Comparison of ENCODE assay signal across 1 cellular context in the genomic region with DNA sequence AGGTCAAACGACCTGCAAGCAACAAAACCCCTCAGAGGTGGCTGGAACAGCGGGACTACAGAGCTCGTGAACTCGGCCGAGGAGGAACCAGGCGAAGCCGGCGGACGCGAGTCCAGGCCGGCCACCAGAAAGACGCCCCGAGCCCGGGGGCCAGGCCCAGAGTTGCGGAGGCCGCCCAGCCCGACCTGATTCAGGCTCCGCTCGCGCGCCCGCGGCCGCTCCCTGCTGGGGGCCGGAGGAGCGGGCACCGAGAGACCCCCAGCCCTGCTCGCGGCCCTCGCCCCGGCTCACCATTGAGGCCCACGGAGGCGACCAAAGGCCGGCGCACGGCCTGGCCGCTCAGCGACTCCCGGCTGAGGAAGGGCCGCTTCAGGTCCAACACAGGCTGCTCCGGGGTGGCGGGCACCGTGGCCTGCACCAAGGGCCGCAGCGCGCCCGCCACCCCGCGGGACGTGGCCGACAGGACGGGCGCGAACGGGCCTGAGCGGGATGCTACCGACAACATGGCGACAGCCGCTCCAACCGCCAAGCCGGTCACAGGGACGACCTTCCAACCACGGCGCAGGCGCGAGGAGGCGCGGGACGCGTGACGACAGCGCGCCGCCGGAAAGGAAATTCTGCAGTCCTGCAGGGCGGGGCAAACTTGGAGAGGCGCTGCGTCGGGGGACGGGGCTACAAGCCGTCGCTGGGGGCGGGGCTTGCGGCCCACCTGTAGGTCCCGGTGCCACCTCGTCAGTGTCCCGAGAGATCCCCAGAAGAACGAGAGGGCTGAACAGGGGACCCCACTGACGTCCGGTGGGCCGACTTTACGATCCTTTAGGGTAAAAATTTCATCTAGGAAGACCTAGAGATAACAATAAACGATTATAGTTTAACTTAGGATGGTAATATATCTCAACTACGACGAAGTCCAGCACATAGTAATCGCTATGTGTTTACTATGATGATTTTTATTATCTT.
A peak's percentile ranks its signal among the peaks of the same experiment; 100 is the strongest.
TF ChIP-seq lines count a peak whose summit lies in the region.

A gene (minus strand): TSS at position 538 of the 960 bp plus-strand sequence. CDS start 33 bp downstream, at position 505.

TF ChIP-seq in HepG2, 621 proteins besides CTCF, POLR2A, EP300 and RAD21 (continued from another document):
- TF ChIP-seq, protein P1, sequence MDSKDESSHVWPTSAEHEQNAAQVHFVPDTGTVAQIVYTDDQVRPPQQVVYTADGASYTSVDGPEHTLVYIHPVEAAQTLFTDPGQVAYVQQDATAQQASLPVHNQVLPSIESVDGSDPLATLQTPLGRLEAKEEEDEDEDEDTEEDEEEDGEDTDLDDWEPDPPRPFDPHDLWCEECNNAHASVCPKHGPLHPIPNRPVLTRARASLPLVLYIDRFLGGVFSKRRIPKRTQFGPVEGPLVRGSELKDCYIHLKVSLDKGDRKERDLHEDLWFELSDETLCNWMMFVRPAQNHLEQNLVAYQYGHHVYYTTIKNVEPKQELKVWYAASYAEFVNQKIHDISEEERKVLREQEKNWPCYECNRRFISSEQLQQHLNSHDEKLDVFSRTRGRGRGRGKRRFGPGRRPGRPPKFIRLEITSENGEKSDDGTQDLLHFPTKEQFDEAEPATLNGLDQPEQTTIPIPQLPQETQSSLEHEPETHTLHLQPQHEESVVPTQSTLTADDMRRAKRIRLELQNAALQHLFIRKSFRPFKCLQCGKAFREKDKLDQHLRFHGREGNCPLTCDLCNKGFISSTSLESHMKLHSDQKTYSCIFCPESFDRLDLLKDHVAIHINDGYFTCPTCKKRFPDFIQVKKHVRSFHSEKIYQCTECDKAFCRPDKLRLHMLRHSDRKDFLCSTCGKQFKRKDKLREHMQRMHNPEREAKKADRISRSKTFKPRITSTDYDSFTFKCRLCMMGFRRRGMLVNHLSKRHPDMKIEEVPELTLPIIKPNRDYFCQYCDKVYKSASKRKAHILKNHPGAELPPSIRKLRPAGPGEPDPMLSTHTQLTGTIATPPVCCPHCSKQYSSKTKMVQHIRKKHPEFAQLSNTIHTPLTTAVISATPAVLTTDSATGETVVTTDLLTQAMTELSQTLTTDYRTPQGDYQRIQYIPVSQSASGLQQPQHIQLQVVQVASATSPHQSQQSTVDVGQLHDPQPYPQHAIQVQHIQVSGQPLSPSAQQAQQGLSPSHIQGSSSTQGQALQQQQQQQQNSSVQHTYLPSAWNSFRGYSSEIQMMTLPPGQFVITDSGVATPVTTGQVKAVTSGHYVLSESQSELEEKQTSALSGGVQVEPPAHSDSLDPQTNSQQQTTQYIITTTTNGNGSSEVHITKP (CRISPR knock-in tag; IDR thresholded peaks at IDR 0.05; ENCODE audit: low read depth), result no peak
- 0 out of 2 replicates have a peak, but pooled peaks have one; percentile 46 for TF ChIP-seq CHCHD3 (CRISPR knock-in tag; IDR thresholded peaks at IDR 0.05)
- 0 out of 2 replicates have a peak, but pooled peaks have one; percentile 27 for TF ChIP-seq MAZ (IDR thresholded peaks at IDR 0.05; ENCODE audit: borderline replicate concordance, low read depth, low read length)
- TF ChIP-seq MAZ (CRISPR knock-in tag; IDR thresholded peaks at IDR 0.05; ENCODE audit: low read depth), result peak; percentile 85
- TF ChIP-seq ZNF121 (CRISPR knock-in tag; IDR thresholded peaks at IDR 0.05), result no peak
- TF ChIP-seq, protein P2, sequence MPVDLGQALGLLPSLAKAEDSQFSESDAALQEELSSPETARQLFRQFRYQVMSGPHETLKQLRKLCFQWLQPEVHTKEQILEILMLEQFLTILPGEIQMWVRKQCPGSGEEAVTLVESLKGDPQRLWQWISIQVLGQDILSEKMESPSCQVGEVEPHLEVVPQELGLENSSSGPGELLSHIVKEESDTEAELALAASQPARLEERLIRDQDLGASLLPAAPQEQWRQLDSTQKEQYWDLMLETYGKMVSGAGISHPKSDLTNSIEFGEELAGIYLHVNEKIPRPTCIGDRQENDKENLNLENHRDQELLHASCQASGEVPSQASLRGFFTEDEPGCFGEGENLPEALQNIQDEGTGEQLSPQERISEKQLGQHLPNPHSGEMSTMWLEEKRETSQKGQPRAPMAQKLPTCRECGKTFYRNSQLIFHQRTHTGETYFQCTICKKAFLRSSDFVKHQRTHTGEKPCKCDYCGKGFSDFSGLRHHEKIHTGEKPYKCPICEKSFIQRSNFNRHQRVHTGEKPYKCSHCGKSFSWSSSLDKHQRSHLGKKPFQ (CRISPR knock-in tag; IDR thresholded peaks at IDR 0.05; ENCODE audit: insufficient replicate concordance), result peak; percentile 78
- TF ChIP-seq, protein P3, sequence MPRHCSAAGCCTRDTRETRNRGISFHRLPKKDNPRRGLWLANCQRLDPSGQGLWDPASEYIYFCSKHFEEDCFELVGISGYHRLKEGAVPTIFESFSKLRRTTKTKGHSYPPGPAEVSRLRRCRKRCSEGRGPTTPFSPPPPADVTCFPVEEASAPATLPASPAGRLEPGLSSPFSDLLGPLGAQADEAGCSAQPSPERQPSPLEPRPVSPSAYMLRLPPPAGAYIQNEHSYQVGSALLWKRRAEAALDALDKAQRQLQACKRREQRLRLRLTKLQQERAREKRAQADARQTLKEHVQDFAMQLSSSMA (CRISPR knock-in tag; IDR thresholded peaks at IDR 0.05), result peak; percentile 68; the same call in 1 of the 2 replicates
- TF ChIP-seq, protein P4, sequence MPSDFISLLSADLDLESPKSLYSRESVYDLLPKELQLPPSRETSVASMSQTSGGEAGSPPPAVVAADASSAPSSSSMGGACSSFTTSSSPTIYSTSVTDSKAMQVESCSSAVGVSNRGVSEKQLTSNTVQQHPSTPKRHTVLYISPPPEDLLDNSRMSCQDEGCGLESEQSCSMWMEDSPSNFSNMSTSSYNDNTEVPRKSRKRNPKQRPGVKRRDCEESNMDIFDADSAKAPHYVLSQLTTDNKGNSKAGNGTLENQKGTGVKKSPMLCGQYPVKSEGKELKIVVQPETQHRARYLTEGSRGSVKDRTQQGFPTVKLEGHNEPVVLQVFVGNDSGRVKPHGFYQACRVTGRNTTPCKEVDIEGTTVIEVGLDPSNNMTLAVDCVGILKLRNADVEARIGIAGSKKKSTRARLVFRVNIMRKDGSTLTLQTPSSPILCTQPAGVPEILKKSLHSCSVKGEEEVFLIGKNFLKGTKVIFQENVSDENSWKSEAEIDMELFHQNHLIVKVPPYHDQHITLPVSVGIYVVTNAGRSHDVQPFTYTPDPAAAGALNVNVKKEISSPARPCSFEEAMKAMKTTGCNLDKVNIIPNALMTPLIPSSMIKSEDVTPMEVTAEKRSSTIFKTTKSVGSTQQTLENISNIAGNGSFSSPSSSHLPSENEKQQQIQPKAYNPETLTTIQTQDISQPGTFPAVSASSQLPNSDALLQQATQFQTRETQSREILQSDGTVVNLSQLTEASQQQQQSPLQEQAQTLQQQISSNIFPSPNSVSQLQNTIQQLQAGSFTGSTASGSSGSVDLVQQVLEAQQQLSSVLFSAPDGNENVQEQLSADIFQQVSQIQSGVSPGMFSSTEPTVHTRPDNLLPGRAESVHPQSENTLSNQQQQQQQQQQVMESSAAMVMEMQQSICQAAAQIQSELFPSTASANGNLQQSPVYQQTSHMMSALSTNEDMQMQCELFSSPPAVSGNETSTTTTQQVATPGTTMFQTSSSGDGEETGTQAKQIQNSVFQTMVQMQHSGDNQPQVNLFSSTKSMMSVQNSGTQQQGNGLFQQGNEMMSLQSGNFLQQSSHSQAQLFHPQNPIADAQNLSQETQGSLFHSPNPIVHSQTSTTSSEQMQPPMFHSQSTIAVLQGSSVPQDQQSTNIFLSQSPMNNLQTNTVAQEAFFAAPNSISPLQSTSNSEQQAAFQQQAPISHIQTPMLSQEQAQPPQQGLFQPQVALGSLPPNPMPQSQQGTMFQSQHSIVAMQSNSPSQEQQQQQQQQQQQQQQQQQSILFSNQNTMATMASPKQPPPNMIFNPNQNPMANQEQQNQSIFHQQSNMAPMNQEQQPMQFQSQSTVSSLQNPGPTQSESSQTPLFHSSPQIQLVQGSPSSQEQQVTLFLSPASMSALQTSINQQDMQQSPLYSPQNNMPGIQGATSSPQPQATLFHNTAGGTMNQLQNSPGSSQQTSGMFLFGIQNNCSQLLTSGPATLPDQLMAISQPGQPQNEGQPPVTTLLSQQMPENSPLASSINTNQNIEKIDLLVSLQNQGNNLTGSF (CRISPR knock-in tag; IDR thresholded peaks at IDR 0.05), result peak; percentile 45; the same call in 1 of the 2 replicates
- peak; percentile 45 for TF ChIP-seq RBM39 (IDR thresholded peaks at IDR 0.05; ENCODE audit: low read depth, low read length, poor library complexity, severe bottlenecking)
- TF ChIP-seq ZNF232 (CRISPR knock-in tag; IDR thresholded peaks at IDR 0.05; ENCODE audit: borderline replicate concordance), result 0 out of 2 replicates have a peak, but pooled peaks have one; percentile 31
- TF ChIP-seq FOXC1 (CRISPR knock-in tag; IDR thresholded peaks at IDR 0.05; ENCODE audit: borderline replicate concordance), result peak; percentile 78; the same call in 1 of the 2 replicates
- TF ChIP-seq, protein P5, sequence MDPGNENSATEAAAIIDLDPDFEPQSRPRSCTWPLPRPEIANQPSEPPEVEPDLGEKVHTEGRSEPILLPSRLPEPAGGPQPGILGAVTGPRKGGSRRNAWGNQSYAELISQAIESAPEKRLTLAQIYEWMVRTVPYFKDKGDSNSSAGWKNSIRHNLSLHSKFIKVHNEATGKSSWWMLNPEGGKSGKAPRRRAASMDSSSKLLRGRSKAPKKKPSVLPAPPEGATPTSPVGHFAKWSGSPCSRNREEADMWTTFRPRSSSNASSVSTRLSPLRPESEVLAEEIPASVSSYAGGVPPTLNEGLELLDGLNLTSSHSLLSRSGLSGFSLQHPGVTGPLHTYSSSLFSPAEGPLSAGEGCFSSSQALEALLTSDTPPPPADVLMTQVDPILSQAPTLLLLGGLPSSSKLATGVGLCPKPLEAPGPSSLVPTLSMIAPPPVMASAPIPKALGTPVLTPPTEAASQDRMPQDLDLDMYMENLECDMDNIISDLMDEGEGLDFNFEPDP (CRISPR knock-in tag; conservative IDR thresholded peaks at IDR 0.05), result no peak
- TF ChIP-seq CREM (IDR thresholded peaks at IDR 0.05), result peak; percentile 69
- no peak for TF ChIP-seq CREM (CRISPR knock-in tag; IDR thresholded peaks at IDR 0.05)
- TF ChIP-seq MXD4 (CRISPR knock-in tag; IDR thresholded peaks at IDR 0.05), result 0 out of 2 replicates have a peak, but pooled peaks have one; percentile 37
- TF ChIP-seq, protein P6, sequence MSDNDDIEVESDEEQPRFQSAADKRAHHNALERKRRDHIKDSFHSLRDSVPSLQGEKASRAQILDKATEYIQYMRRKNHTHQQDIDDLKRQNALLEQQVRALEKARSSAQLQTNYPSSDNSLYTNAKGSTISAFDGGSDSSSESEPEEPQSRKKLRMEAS (IDR thresholded peaks at IDR 0.05), result peak; percentile 30; the same call in 1 of the 2 replicates
- no peak for TF ChIP-seq ZNF816 (CRISPR knock-in tag; IDR thresholded peaks at IDR 0.05; ENCODE audit: borderline replicate concordance)
- TF ChIP-seq HDAC1 (CRISPR knock-in tag; IDR thresholded peaks at IDR 0.05), result peak; percentile 31; the same call in 1 of the 2 replicates
